20 cellular contexts compared by ENCODE assay signal in genomic region chr2:100823665-100824438, GRCh38. TPM values are rescaled to one million over a fixed set of nuclear protein-coding genes. Genes with fewer than 3 reads are reported as not detected.
DNase-seq lines count a peak whose midpoint lies in the region; ATAC-seq and TF ChIP-seq lines count a peak whose summit lies in the region.
"Had no signal": no experiment of that assay in that cellular context is flagged by ENCODE, and none has a peak within 500 bp of the region (broad histone marks: within the 10 kb centered on the region; RNA-seq: fewer than 3 reads in every experiment).

No MANE protein-coding gene starts in this region.

- H3K9me3 ChIP-seq in left ventricle myocardium inferior (replicated peaks) (peaks cover 19% of the 10 kb centered on the region), adrenal gland (replicated peaks in 1 of 3) (no peaks in the 10 kb centered on the region), liver (ENCODE audit: control insufficient read depth in 4 of 4, low read length in 3 of 4) (peaks cover 0 to 3% (median 0%) of the 10 kb centered on the region in 4 donors)
- H3K9me3 ChIP-seq: SJCRH30 had no signal

- 59 to 70% (median 66%) methylated on average over 6 of the region's 6 CpGs for WGBS in adrenal gland, 4 donors
- 93% methylated on average over 6 of the region's 6 CpGs for WGBS in liver

- H3K27ac ChIP-seq in left ventricle myocardium inferior (replicated peaks) (peak overlapping the region; percentile 94), adrenal gland (peak overlapping the region in 3 of 5 donors; percentile 2 to 72 (median 47)), liver (ENCODE audit: low read depth in 1 of 2, low read length in 2 of 2) (peak overlapping the region; percentile 14 to 91)
- H3K27ac ChIP-seq: BLaER1 treated with 17β-estradiol and CSF1 and Interleukin-3, amounts not matched to agents 10 nM and 100 nM; RWPE1; SJCRH30 had no signal

- no peaks in the 10 kb centered on the region for H3K36me3 ChIP-seq in left ventricle myocardium inferior
- H3K36me3 ChIP-seq in adrenal gland (replicated peaks in 1 of 2): no peaks in the 10 kb centered on the region
- H3K36me3 ChIP-seq in liver (ENCODE audit: control insufficient read depth in 4 of 4, insufficient read depth in 3 of 4, low read depth in 1 of 4, low read length in 3 of 4): no peaks in the 10 kb centered on the region
- H3K36me3 ChIP-seq: BLaER1 treated with 17β-estradiol and CSF1 and Interleukin-3, amounts not matched to agents 10 nM and 100 nM; SJCRH30 had no signal

- H3K4me1 Mint-ChIP-seq in CD14-positive monocyte: peaks cover 2% of the 10 kb centered on the region

- no peak for TF ChIP-seq POLR2A in adrenal gland (IDR thresholded peaks at IDR 0.05)

- no peak overlapping the region for H3K9ac ChIP-seq in liver (ENCODE audit: low read depth in 1 of 2, low read length in 2 of 2)
- H3K9ac ChIP-seq: BLaER1 treated with 17β-estradiol and CSF1 and Interleukin-3, amounts not matched to agents 10 nM and 100 nM had no signal

- intact Hi-C loops in left ventricle myocardium inferior (cut with micrococcal nuclease): no loop called here
- intact Hi-C loops in left cardiac atrium (cut with DNase I): loop anchor here in 1 of 2 donors (5.0 to 10.0 kb wide), 3 partner anchors 73 to 161 kb away; no protein-coding TSS in a partner anchor
- intact Hi-C loops in adrenal gland (cut with DNase I): loop anchor here in 1 of 2 donors (10.0 kb wide), 1 partner anchor 151 kb away; no protein-coding TSS in a partner anchor
- intact Hi-C loops in CD14-positive monocyte (cut with micrococcal nuclease): no loop called here

- DNase-seq in left ventricle myocardium inferior (no peak), left cardiac atrium (no peak), adrenal gland (peak in 4 of 7 donors; percentile 33 to 67 (median 53)), RPMI8226 (no peak), CD14-positive monocyte (ENCODE audit: low spot score) (no peak)
- DNase-seq: CD8-positive, alpha-beta memory T cell; DMS79; KG1; NCI-H1417; NCI-H187; NCI-H2107; NCI-H2227 treated with DMSO at 0.1 percent for 48 hours; NCI-H510A treated with DMSO at 0.1 percent for 48 hours; NCI-H774; SJCRH30 had no signal

- ATAC-seq in left cardiac atrium (no peak), HG03135 (IDR thresholded peaks at IDR 0.05; ENCODE audit: unreplicated experiment) (no peak)

- TF ChIP-seq CTCF in left ventricle myocardium inferior (IDR thresholded peaks at IDR 0.05; ENCODE audit: borderline replicate concordance) (no peak), adrenal gland (IDR thresholded peaks at IDR 0.05) (no peak), liver (IDR thresholded peaks at IDR 0.05; ENCODE audit: low read depth, low read length, missing input control) (no peak), CD14-positive monocyte (IDR thresholded peaks at IDR 0.05) (no peak)

- H3K4me1 ChIP-seq in left ventricle myocardium inferior (peaks cover 77% of the 10 kb centered on the region), adrenal gland (replicated peaks in 1 of 2) (peaks cover 6 to 37% of the 10 kb centered on the region in 2 donors), liver (ENCODE audit: control insufficient read depth in 4 of 4, insufficient read depth in 4 of 4, low read length in 3 of 4) (peaks cover 10 to 23% (median 20%) of the 10 kb centered on the region in 4 donors)
- H3K4me1 ChIP-seq: BLaER1 treated with 17β-estradiol and CSF1 and Interleukin-3, amounts not matched to agents 10 nM and 100 nM; SJCRH30 had no signal

- H3K9me3 Mint-ChIP-seq in CD14-positive monocyte: peaks cover 2 to 12% (median 8%) of the 10 kb centered on the region in 7 donors

- H3K27me3 ChIP-seq in left ventricle myocardium inferior (ENCODE audit: low read depth): no peaks in the 10 kb centered on the region
- H3K27me3 ChIP-seq in adrenal gland: no peaks in the 10 kb centered on the region
- no peaks in the 10 kb centered on the region for H3K27me3 ChIP-seq in liver (ENCODE audit: control insufficient read depth in 4 of 4, insufficient read depth in 4 of 4, low read length in 3 of 4)

- H3K27ac Mint-ChIP-seq in CD14-positive monocyte: no peak overlapping the region

- no peak for TF ChIP-seq RAD21 in liver (IDR thresholded peaks at IDR 0.05)

- no peak overlapping the region for H3K4me3 Mint-ChIP-seq in CD14-positive monocyte

- no peaks in the 10 kb centered on the region for H3K36me3 Mint-ChIP-seq in CD14-positive monocyte
- H3K36me3 Mint-ChIP-seq: CD8-positive, alpha-beta memory T cell had no signal

- peaks cover 42 to 63% (median 50%) of the 10 kb centered on the region in 3 donors for H3K27me3 Mint-ChIP-seq in CD14-positive monocyte (ENCODE audit: low read depth in 3 of 3)

- H3K4me3 ChIP-seq in left ventricle myocardium inferior: no peak overlapping the region
- H3K4me3 ChIP-seq in adrenal gland: no peak overlapping the region
- no peak overlapping the region for H3K4me3 ChIP-seq in liver (ENCODE audit: low read depth in 1 of 3, low read length in 3 of 3)
- H3K4me3 ChIP-seq: BLaER1 treated with 17β-estradiol and CSF1 and Interleukin-3, amounts not matched to agents 10 nM and 100 nM; SJCRH30 had no signal

TF ChIP-seq in liver, 16 proteins besides CTCF, POLR2A, EP300 and RAD21:
- no peak for TF ChIP-seq EGR1 (IDR thresholded peaks at IDR 0.05; ENCODE audit: low read depth in 2 of 2)
- TF ChIP-seq FOXA2 (IDR thresholded peaks at IDR 0.05): no peak
- TF ChIP-seq NR2F2 (IDR thresholded peaks at IDR 0.05): no peak
- TF ChIP-seq REST (IDR thresholded peaks at IDR 0.05): no peak
- TF ChIP-seq SP1 (IDR thresholded peaks at IDR 0.05): no peak
- TF ChIP-seq RXRA (IDR thresholded peaks at IDR 0.05): no peak
- no peak for TF ChIP-seq HNF4A (conservative IDR thresholded peaks at IDR 0.05)
- no peak for TF ChIP-seq ZBTB33 (IDR thresholded peaks at IDR 0.05)
- no peak for TF ChIP-seq JUND (IDR thresholded peaks at IDR 0.05)
- TF ChIP-seq MAX (IDR thresholded peaks at IDR 0.05): no peak
- no peak for TF ChIP-seq YY1 (IDR thresholded peaks at IDR 0.05)
- TF ChIP-seq ATF3 (IDR thresholded peaks at IDR 0.05): no peak
- TF ChIP-seq TAF1 (conservative IDR thresholded peaks at IDR 0.05): no peak
- TF ChIP-seq FOXA1 (IDR thresholded peaks at IDR 0.05): no peak
- no peak for TF ChIP-seq GABPA (IDR thresholded peaks at IDR 0.05 in 1 of 2, conservative IDR thresholded peaks at IDR 0.05 in 1 of 2)
- no peak for TF ChIP-seq HNF4G (IDR thresholded peaks at IDR 0.05)
TF ChIP-seq in liver: peak in this region for 0.

RNA-seq across cellular contexts. Expression of gene NPAS2, which starts 3.9 kb away (rescaled TPM):
- total RNA-seq in left ventricle myocardium inferior (51.0 TPM), left cardiac atrium (10 to 100 TPM; 33.8 to 51.2 TPM), adrenal gland (10 to 100 TPM in 7 of 8 donors, 1 to 10 TPM in 1; 9.5 to 42.7 (median 18.6) TPM), liver (1 to 10 TPM in 1 of 2 donors, under 1 TPM in 1; 0.33 to 8.0 TPM)
- polyA plus RNA-seq in adrenal gland (10 to 100 TPM in 2 of 3 donors, 1 to 10 TPM in 1; 7.5 to 51.3 (median 14.2) TPM), liver (10 to 100 TPM in 1 of 2 donors, 1 to 10 TPM in 1; 5.2 to 24.3 TPM), CD14-positive monocyte (not detected)
- total RNA-seq: OCI-LY7 had no signal

Comparison
In these comparisons a context has a peak if more than half of its experiments do, and no peak if none do; other contexts are left out.
1. DNase-seq: peak in adrenal gland (4 of 7); none in left ventricle myocardium inferior (single experiment), left cardiac atrium (single experiment), RPMI8226 (single experiment) and CD14-positive monocyte (single experiment).
2. Peak in every context shown above with its lines, with median percentiles within 50 percentile points of each other: H3K27ac ChIP-seq.